Comparison of ENCODE assay signal across 28 cellular contexts in genomic region chr16:89511352-89511751, GRCh38. TPM values are rescaled to one million over a fixed set of nuclear protein-coding genes. Genes with fewer than 3 reads are reported as not detected.
DNase-seq lines count a peak whose midpoint lies in the region; ATAC-seq, FAIRE-seq and TF ChIP-seq lines count a peak whose summit lies in the region.
"Had no signal": no experiment of that assay in that cellular context is flagged by ENCODE, and none has a peak within 500 bp of the region (broad histone marks: within the 10 kb centered on the region; RNA-seq: fewer than 3 reads in every experiment).

No MANE protein-coding gene starts in this region.

- H3K27me3 ChIP-seq in BLaER1: no peaks in the 10 kb centered on the region
- H3K27me3 ChIP-seq: ovary, right atrium auricular region, SJSA1, upper lobe of right lung had no signal

- no peak overlapping the region for H3K4me3 Mint-ChIP-seq in activated CD8-positive, alpha-beta T cell treated with anti-CD3 and anti-CD28 coated beads for 36 hours
- H3K4me3 Mint-ChIP-seq in natural killer cell treated with Interleukin-12 subunit alpha and Interleukin-12 subunit beta and Interleukin-15 and Interleukin-18, amount 100 ng/mL, for 72 hours: peak overlapping the region; percentile 36
- H3K4me3 Mint-ChIP-seq: activated naive CD4-positive, alpha-beta T cell treated with anti-CD3 and anti-CD28 coated beads for 36 hours had no signal

- H3K9me3 Mint-ChIP-seq in activated CD8-positive, alpha-beta T cell treated with anti-CD3 and anti-CD28 coated beads for 36 hours: no peaks in the 10 kb centered on the region
- H3K9me3 Mint-ChIP-seq in natural killer cell treated with Interleukin-12 subunit alpha and Interleukin-12 subunit beta and Interleukin-15 and Interleukin-18, amount 100 ng/mL, for 72 hours: no peaks in the 10 kb centered on the region
- H3K9me3 Mint-ChIP-seq: activated naive CD4-positive, alpha-beta T cell treated with anti-CD3 and anti-CD28 coated beads for 36 hours had no signal

- H3K27ac Mint-ChIP-seq in activated CD8-positive, alpha-beta T cell treated with anti-CD3 and anti-CD28 coated beads for 36 hours: peak overlapping the region; percentile 69
- peak overlapping the region in 1 of 2 donors; percentile 48 for H3K27ac Mint-ChIP-seq in natural killer cell treated with Interleukin-12 subunit alpha and Interleukin-12 subunit beta and Interleukin-15 and Interleukin-18, amount 100 ng/mL, for 72 hours
- H3K27ac Mint-ChIP-seq: activated naive CD4-positive, alpha-beta T cell treated with anti-CD3 and anti-CD28 coated beads for 36 hours had no signal

- FAIRE-seq in GM12891 (lab: Jason Lieb, UNC): peak; percentile 40
- FAIRE-seq: colon had no signal

- no peak overlapping the region for H3K27ac ChIP-seq in BLaER1
- H3K27ac ChIP-seq: C4-2B, left ventricle myocardium inferior, ovary, right atrium auricular region, SJSA1, upper lobe of right lung had no signal

- CTCF ChIA-PET in activated CD8-positive, alpha-beta T cell treated with anti-CD3 and anti-CD28 coated beads for 36 hours (lab: Charles Lee): interaction anchor here (1.2 to 1.4 kb wide), 4 partner anchors 15 to 265 kb away, joined by 3 to 4 read pairs (median 4); no protein-coding TSS in a partner anchor

- peaks cover 40% of the 10 kb centered on the region for H3K4me1 ChIP-seq in BLaER1

- no peak for TF ChIP-seq CTCF in activated CD8-positive, alpha-beta T cell treated with anti-CD3 and anti-CD28 coated beads for 36 hours (IDR thresholded peaks at IDR 0.05)

- peaks cover 21% of the 10 kb centered on the region for H3K36me3 Mint-ChIP-seq in activated CD8-positive, alpha-beta T cell treated with anti-CD3 and anti-CD28 coated beads for 36 hours (ENCODE audit: low read depth)
- peaks cover 7% of the 10 kb centered on the region for H3K36me3 Mint-ChIP-seq in natural killer cell treated with Interleukin-12 subunit alpha and Interleukin-12 subunit beta and Interleukin-15 and Interleukin-18, amount 100 ng/mL, for 72 hours

- no peaks in the 10 kb centered on the region for H3K9me3 ChIP-seq in BLaER1
- H3K9me3 ChIP-seq: left ventricle myocardium inferior, ovary, right atrium auricular region, upper lobe of right lung had no signal

- TF ChIP-seq POLR2A in GM12891 (IDR thresholded peaks at IDR 0.05; ENCODE audit: low read depth, low read length): no peak

- H3K4me1 Mint-ChIP-seq in activated CD8-positive, alpha-beta T cell treated with anti-CD3 and anti-CD28 coated beads for 36 hours (ENCODE audit: low read depth): peaks cover 18% of the 10 kb centered on the region
- H3K4me1 Mint-ChIP-seq in natural killer cell treated with Interleukin-12 subunit alpha and Interleukin-12 subunit beta and Interleukin-15 and Interleukin-18, amount 100 ng/mL, for 72 hours (ENCODE audit: low read depth in 2 of 2): peaks cover 8 to 10% of the 10 kb centered on the region in 2 donors

- ATAC-seq in activated CD8-positive, alpha-beta T cell treated with anti-CD3 and anti-CD28 coated beads for 36 hours: no peak
- ATAC-seq in natural killer cell treated with Interleukin-12 subunit alpha and Interleukin-12 subunit beta and Interleukin-15 and Interleukin-18, amount 100 ng/mL, for 72 hours: no peak
- no peak for ATAC-seq in GM19328 (IDR thresholded peaks at IDR 0.05; ENCODE audit: unreplicated experiment)
- ATAC-seq: activated CD4-positive, CD25-positive, alpha-beta regulatory T cell treated with anti-CD3 and anti-CD28 coated beads, Interleukin-2, amount 50 U/mL, for 24 hours; upper lobe of right lung had no signal

- H3K36me3 ChIP-seq in BLaER1: peaks cover 60% of the 10 kb centered on the region
- H3K36me3 ChIP-seq: ovary had no signal

- POLR2A ChIA-PET in activated CD8-positive, alpha-beta T cell treated with anti-CD3 and anti-CD28 coated beads for 36 hours (lab: Charles Lee): no interaction called here

- peak overlapping the region; percentile 100; the same call in 1 of the 2 replicates for H3K4me2 ChIP-seq in BLaER1

- peaks cover 29% of the 10 kb centered on the region for H4K20me1 ChIP-seq in BLaER1

- intact Hi-C loops in activated CD8-positive, alpha-beta T cell treated with anti-CD3 and anti-CD28 coated beads for 36 hours (cut with micrococcal nuclease): no loop called here

- peak overlapping the region; percentile 54; the same call in 1 of the 2 replicates for H3K9ac ChIP-seq in BLaER1

- H3K4me3 ChIP-seq in BLaER1: no peak overlapping the region
- H3K4me3 ChIP-seq: left ventricle myocardium inferior, ovary, right atrium auricular region, SJSA1, upper lobe of right lung had no signal

- DNase-seq in GM12891 (ENCODE audit: insufficient read length, low spot score): no peak
- no peak for DNase-seq in activated CD8-positive, alpha-beta T cell treated with anti-CD3 and anti-CD28 coated beads for 36 hours
- DNase-seq in natural killer cell treated with Interleukin-12 subunit alpha and Interleukin-12 subunit beta and Interleukin-15 and Interleukin-18, amount 100 ng/mL, for 72 hours (ENCODE audit: low spot score): no peak
- no peak for DNase-seq in stimulated activated CD4-positive, alpha-beta T cell treated with anti-CD3 and anti-CD28 coated beads, Interleukin-2, amount 100 ng/mL, for 48 hours
- no peak for DNase-seq in DMS53 treated with DMSO at 0.1 percent for 48 hours (lab: John Stamatoyannopoulos, UW; ENCODE audit: unreplicated experiment)
- DNase-seq: activated naive CD4-positive, alpha-beta T cell treated with anti-CD3 and anti-CD28 coated beads for 36 hours; activated T-cell treated with anti-CD3 and anti-CD28 coated beads, Interleukin-2, amount 50 U/mL, for 48 hours; Calu3; DND-41; effector CD8-positive, alpha-beta T cell; glutamatergic neuron; IMR-90; islet precursor cell; left ventricle myocardium inferior; NCI-H1436 treated with DMSO at 0.1 percent for 48 hours; NCI-H345; NCI-H774; ovary; stimulated activated CD4-positive, alpha-beta T cell treated with anti-CD3 and anti-CD28 coated beads, Interleukin-2, amount 100 ng/mL, for 24 hours; T-helper 1 cell; upper lobe of right lung had no signal

- no peaks in the 10 kb centered on the region for H3K27me3 Mint-ChIP-seq in activated CD8-positive, alpha-beta T cell treated with anti-CD3 and anti-CD28 coated beads for 36 hours
- H3K27me3 Mint-ChIP-seq in natural killer cell treated with Interleukin-12 subunit alpha and Interleukin-12 subunit beta and Interleukin-15 and Interleukin-18, amount 100 ng/mL, for 72 hours: no peaks in the 10 kb centered on the region

TF ChIP-seq in GM12891, 5 proteins besides CTCF, POLR2A, EP300 and RAD21:
- TF ChIP-seq POU2F2 (IDR thresholded peaks at IDR 0.05; ENCODE audit: low read depth, low read length): no peak
- TF ChIP-seq PAX5 (IDR thresholded peaks at IDR 0.05; ENCODE audit: insufficient read depth, low read length, severe bottlenecking): no peak
- TF ChIP-seq TAF1 (IDR thresholded peaks at IDR 0.05; ENCODE audit: low read depth, low read length): no peak
- no peak for TF ChIP-seq POLR2AphosphoS5 (IDR thresholded peaks at IDR 0.05; ENCODE audit: low read depth, low read length)
- TF ChIP-seq SPI1 (IDR thresholded peaks at IDR 0.05; ENCODE audit: low read depth, low read length): no peak
TF ChIP-seq in GM12891: peak in this region for 0.

RNA-seq across cellular contexts. Expression of gene SPG7, which starts 3.1 kb away (rescaled TPM):
- polyA plus RNA-seq in GM12891 (2012; ENCODE audit: low read depth, missing spikeins): 54.3 TPM
- 10 to 100 TPM; 78.6 to 79.8 TPM for total RNA-seq in activated CD8-positive, alpha-beta T cell treated with anti-CD3 and anti-CD28 coated beads for 36 hours
- total RNA-seq in natural killer cell treated with Interleukin-12 subunit alpha and Interleukin-12 subunit beta and Interleukin-15 and Interleukin-18, amount 100 ng/mL, for 72 hours: 100 to 1,000 TPM in 1 of 2 donors, 10 to 100 TPM in 1; 88.6 to 188 TPM

RNA-seq across cellular contexts. Expression of gene ANKRD11, which starts 21.0 kb away (rescaled TPM):
- 50.7 TPM for polyA plus RNA-seq in GM12891 (2012; ENCODE audit: low read depth, missing spikeins)
- 100 to 1,000 TPM; 145 to 147 TPM for total RNA-seq in activated CD8-positive, alpha-beta T cell treated with anti-CD3 and anti-CD28 coated beads for 36 hours
- total RNA-seq in natural killer cell treated with Interleukin-12 subunit alpha and Interleukin-12 subunit beta and Interleukin-15 and Interleukin-18, amount 100 ng/mL, for 72 hours: 100 to 1,000 TPM; 197 to 320 TPM

RNA-seq across cellular contexts. Expression of gene RPL13, which starts 49.1 kb away (rescaled TPM):
- 4,929 TPM for polyA plus RNA-seq in GM12891 (2012; ENCODE audit: low read depth, missing spikeins)
- 1,000 to 10,000 TPM; 3,056 to 3,151 TPM for total RNA-seq in activated CD8-positive, alpha-beta T cell treated with anti-CD3 and anti-CD28 coated beads for 36 hours
- total RNA-seq in natural killer cell treated with Interleukin-12 subunit alpha and Interleukin-12 subunit beta and Interleukin-15 and Interleukin-18, amount 100 ng/mL, for 72 hours: 1,000 to 10,000 TPM; 1,294 to 1,944 TPM
